In the genomic region with DNA sequence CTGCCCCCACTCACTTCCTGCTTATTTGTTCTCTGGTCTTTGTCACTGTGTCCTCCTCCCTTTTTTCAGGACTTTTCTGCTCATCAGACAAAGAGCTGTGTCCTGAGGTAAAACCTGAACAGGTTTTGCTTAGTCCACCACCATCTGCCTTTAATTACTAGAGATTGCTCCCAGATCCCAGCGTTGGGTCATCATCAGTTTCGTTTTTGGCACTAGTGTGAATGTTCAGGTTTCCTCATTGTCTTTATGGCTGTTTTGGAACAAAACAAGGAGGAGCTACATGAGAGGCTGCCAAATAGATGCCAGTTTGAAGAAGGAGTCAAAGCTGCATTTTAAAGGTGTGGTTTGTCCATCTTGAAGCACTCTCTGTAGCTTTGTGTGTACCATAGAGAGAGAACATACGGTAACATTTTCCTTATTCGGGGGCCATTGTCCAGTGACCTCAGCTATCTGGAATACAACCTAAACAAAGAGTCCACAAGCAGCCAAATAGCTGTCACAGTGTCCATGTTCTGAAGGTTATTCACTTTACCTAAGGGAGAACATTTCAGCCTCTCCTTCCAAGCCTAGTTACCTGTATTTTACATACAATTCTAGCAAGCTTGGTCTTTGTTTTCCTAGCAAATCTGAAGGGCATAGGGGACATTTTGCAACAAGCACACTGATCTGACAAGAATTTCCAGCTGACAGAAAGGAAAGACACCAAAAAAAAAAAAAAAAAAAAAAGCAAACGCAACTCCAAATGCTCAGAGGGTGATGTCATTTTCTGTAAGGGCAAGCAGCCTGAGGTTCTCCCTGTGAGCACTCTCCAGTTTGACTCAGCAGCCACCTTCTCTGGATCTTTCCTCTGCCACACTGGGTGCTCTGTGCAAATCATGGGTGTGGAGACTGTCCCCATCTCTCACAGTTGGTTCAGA, we compare ENCODE assay signal across 12 cellular contexts.
DNase-seq lines count a peak whose midpoint lies in the region; ATAC-seq, FAIRE-seq and TF ChIP-seq lines count a peak whose summit lies in the region.
"Had no signal": no experiment of that assay in that cellular context is flagged by ENCODE, and none has a peak within 500 bp of the region (broad histone marks: within the 10 kb centered on the region; RNA-seq: fewer than 3 reads in every experiment).

No MANE protein-coding gene starts in this region.

- H4K91ac ChIP-seq in H9 (ENCODE audit: insufficient read length, low read depth, low read length) = no peak overlapping the region

- peaks cover 7% of the 10 kb centered on the region for H3K27me3 Mint-ChIP-seq in H9 (ENCODE audit: low read depth)

- H3K9me3 ChIP-seq in esophagus muscularis mucosa (peaks cover 0 to 13% (median 5%) of the 10 kb centered on the region in 4 donors), H9 (ENCODE audit: control insufficient read depth, low read depth, low read length) (no peaks in the 10 kb centered on the region)

- no peak overlapping the region for H3K18ac ChIP-seq in H9 (ENCODE audit: insufficient read length, low read depth, low read length)

- peak overlapping the region in 1 of 4 donors; percentile 15 for H3K4me3 ChIP-seq in esophagus muscularis mucosa

- no peak overlapping the region for H2BK120ac ChIP-seq in H9 (ENCODE audit: low read depth, low read length, poor library complexity, severe bottlenecking)

- no peaks in the 10 kb centered on the region for H4K20me1 ChIP-seq in H9 (ENCODE audit: control insufficient read depth, insufficient read depth, insufficient read length)

- H3T11ph ChIP-seq in H9 (ENCODE audit: low read length) = no peak overlapping the region

- H3K4me1 ChIP-seq in esophagus muscularis mucosa (peaks cover 5 to 58% (median 53%) of the 10 kb centered on the region in 4 donors), H9 (ENCODE audit: insufficient read depth, low read length) (no peaks in the 10 kb centered on the region)

- H3K14ac ChIP-seq in H9 (ENCODE audit: insufficient read depth, low read length) = no peak overlapping the region

- no peaks in the 10 kb centered on the region for H3K79me2 ChIP-seq in H9 (ENCODE audit: insufficient read depth, low read length)

- H4K8ac ChIP-seq in H9 (replicated peaks; ENCODE audit: insufficient read length, low read depth, low read length) = no peak overlapping the region

- H3K27ac ChIP-seq in esophagus muscularis mucosa (replicated peaks in 1 of 4) (peak overlapping the region; percentile 74 to 83 (median 82)), H9 (ENCODE audit: insufficient read length, low read depth, low read length) (no peak overlapping the region)
- H3K27ac ChIP-seq: KMS-11 had no signal

- no peak overlapping the region for H3K27ac Mint-ChIP-seq in H9
- H3K27ac Mint-ChIP-seq: activated naive CD8-positive, alpha-beta T cell treated with anti-CD3 and anti-CD28 coated beads, Interleukin-2, amount 10 ng/mL, durations not matched to agents 7 days and 5 days had no signal

- H2BK5ac ChIP-seq in H9 (ENCODE audit: insufficient read length, low read length) = no peak overlapping the region

- no peak overlapping the region for H3K23ac ChIP-seq in H9 (ENCODE audit: insufficient read length, low read depth, low read length)

- DNase-seq in AG20443 (ENCODE audit: low spot score) = peak; percentile 81
- DNase-seq in NCI-H146 (lab: John Stamatoyannopoulos, UW) = peak; percentile 22
- no peak for DNase-seq in esophagus muscularis mucosa (ENCODE audit: extremely low spot score)
- no peak for DNase-seq in omental fat pad (ENCODE audit: low spot score)
- DNase-seq in putamen (ENCODE audit: low spot score) = no peak
- DNase-seq in H9 = no peak
- DNase-seq in D721Med (ENCODE audit: insufficient read length, low spot score) = no peak
- DNase-seq: activated CD4-positive, alpha-beta T cell treated with anti-CD3 and anti-CD28 coated beads, Interleukin-2, amount 50 U/mL, for 1 hour; activated naive CD8-positive, alpha-beta T cell treated with anti-CD3 and anti-CD28 coated beads, Interleukin-2, amount 10 ng/mL, durations not matched to agents 7 days and 5 days; occipital lobe had no signal

- H3K36me3 ChIP-seq in esophagus muscularis mucosa = peaks cover 0 to 16% (median 7%) of the 10 kb centered on the region in 4 donors

- no peak overlapping the region for H3K56ac ChIP-seq in H9 (ENCODE audit: insufficient read length, low read depth, low read length)

- no peak overlapping the region for H2BK20ac ChIP-seq in H9 (ENCODE audit: low read depth, low read length, poor library complexity, severe bottlenecking)

- WGBS in esophagus muscularis mucosa = 25% methylated on average over 5 of the region's 5 CpGs
- WGBS in H9 (ENCODE audit: extremely low coverage, insufficient read length, low lambda C conversion rate) = no CpG with 5 or more reads among the region's 5 CpGs

- TF ChIP-seq EP300 in esophagus muscularis mucosa (IDR thresholded peaks at IDR 0.05) = peak; percentile 79

- TF ChIP-seq CTCF in esophagus muscularis mucosa (IDR thresholded peaks at IDR 0.05) (no peak), omental fat pad (IDR thresholded peaks at IDR 0.05) (no peak), H9 (conservative IDR thresholded peaks at IDR 0.05) (no peak), D721Med (IDR thresholded peaks at IDR 0.05; ENCODE audit: insufficient read depth, missing control alignments) (no peak)

- H3K27me3 ChIP-seq in esophagus muscularis mucosa (no peaks in the 10 kb centered on the region), H9 (ENCODE audit: insufficient read depth, low read length) (no peaks in the 10 kb centered on the region)

- H4K5ac ChIP-seq in H9 (ENCODE audit: insufficient read length, low read depth, low read length) = no peak overlapping the region

- peaks cover 33 to 34% of the 10 kb centered on the region in 2 experiments for H3K4me1 Mint-ChIP-seq in H9
- H3K4me1 Mint-ChIP-seq: activated naive CD8-positive, alpha-beta T cell treated with anti-CD3 and anti-CD28 coated beads, Interleukin-2, amount 10 ng/mL, durations not matched to agents 7 days and 5 days had no signal

- intact Hi-C loops in esophagus muscularis mucosa (cut with DNase I) = no loop called here

- no peaks in the 10 kb centered on the region for H3K23me2 ChIP-seq in H9 (ENCODE audit: insufficient read length, low read depth, low read length, poor library complexity, severe bottlenecking)

- H2AFZ ChIP-seq in H9 (ENCODE audit: low read length) = no peak overlapping the region

- no peak overlapping the region for H3K4me3 Mint-ChIP-seq in H9
- H3K4me3 Mint-ChIP-seq: activated naive CD8-positive, alpha-beta T cell treated with anti-CD3 and anti-CD28 coated beads, Interleukin-2, amount 10 ng/mL, durations not matched to agents 7 days and 5 days had no signal

- ATAC-seq in omental fat pad (ENCODE audit: low FRiP score) (peak; percentile 75), GM21367 (IDR thresholded peaks at IDR 0.05; ENCODE audit: unreplicated experiment) (no peak)

- no peak for TF ChIP-seq POLR2A in esophagus muscularis mucosa (IDR thresholded peaks at IDR 0.05; ENCODE audit: low read depth)

- H3K4me2 ChIP-seq in H9 (ENCODE audit: insufficient read depth, insufficient read length, low read length) = no peak overlapping the region
- H3K4me2 ChIP-seq: KMS-11 had no signal

- H2AK5ac ChIP-seq in H9 (ENCODE audit: insufficient read length, low read length) = no peak overlapping the region

- H3K9me3 Mint-ChIP-seq in H9 = peaks cover 15 to 17% of the 10 kb centered on the region in 2 experiments

- H2BK15ac ChIP-seq in H9 (ENCODE audit: low read depth, low read length) = no peak overlapping the region

- no peak overlapping the region for H3K9ac ChIP-seq in H9 (ENCODE audit: extremely low read depth, insufficient read length, low read length)
- H3K9ac ChIP-seq: KMS-11 had no signal

- no peak overlapping the region for H2BK12ac ChIP-seq in H9 (ENCODE audit: insufficient read length, low read depth, low read length)

- peaks cover 1 to 16% (median 14%) of the 10 kb centered on the region in 3 experiments; a peak in 6 of 7 replicates for H3K36me3 Mint-ChIP-seq in H9 (ENCODE audit: insufficient read depth in 1 of 3, low read depth in 3 of 3)

- no peaks in the 10 kb centered on the region for H3K79me1 ChIP-seq in H9 (ENCODE audit: insufficient read depth, low read depth, low read length, poor library complexity, severe bottlenecking)

- no peak overlapping the region for H3K4ac ChIP-seq in H9 (ENCODE audit: low read depth, low read length)

- FAIRE-seq in D721Med (lab: Jason Lieb, UNC) = no peak

Comparison
In these comparisons a context has a peak if more than half of its experiments do, and no peak if none do; other contexts are left out.
1. DNase-seq: peak in AG20443 (single experiment) and NCI-H146 (single experiment); none in esophagus muscularis mucosa (single experiment), omental fat pad (single experiment), putamen (single experiment), H9 (single experiment) and D721Med (single experiment).